In the genomic region with DNA sequence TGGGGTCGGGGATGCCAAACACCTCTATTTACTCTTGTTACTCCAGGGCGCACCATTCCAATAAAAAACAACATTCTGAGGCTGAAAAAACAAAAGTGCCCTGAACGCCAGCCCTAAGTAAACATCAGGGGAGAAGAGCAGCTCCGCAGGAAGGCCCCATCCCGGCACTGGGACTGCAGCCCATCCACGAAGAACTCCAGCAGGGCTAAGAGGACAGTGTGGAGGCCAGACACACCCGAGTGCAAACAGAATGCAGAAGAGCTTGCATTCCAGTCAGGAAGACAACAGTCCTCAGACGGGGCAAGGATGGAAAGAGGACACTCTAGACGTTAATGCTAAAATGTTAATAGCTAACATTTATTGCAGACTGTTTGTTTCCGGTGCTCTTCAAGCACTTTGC, we compare ENCODE assay signal across 11 cellular contexts. TPM values are rescaled to one million over a fixed set of nuclear protein-coding genes. Genes with fewer than 3 reads are reported as not detected.
A peak's percentile ranks its signal among the peaks of the same experiment; 100 is the strongest.
DNase-seq lines count a peak whose midpoint lies in the region; ATAC-seq and TF ChIP-seq lines count a peak whose summit lies in the region.
"Had no signal": no experiment of that assay in that cellular context is flagged by ENCODE, and none has a peak within 500 bp of the region (broad histone marks: within the 10 kb centered on the region; RNA-seq: fewer than 3 reads in every experiment).

No MANE protein-coding gene starts in this region.

- H3K4me1 ChIP-seq in IMR-90 (ENCODE audit: control insufficient read depth, insufficient read depth, low read length): peaks cover 2% of the 10 kb centered on the region; the same call in 1 of the 2 replicates
- peaks cover 2 to 18% (median 7%) of the 10 kb centered on the region in 5 donors for H3K4me1 ChIP-seq in subcutaneous abdominal adipose tissue (ENCODE audit: control insufficient read depth in 5 of 5, insufficient read depth in 5 of 5, low read length in 5 of 5)
- H3K4me1 ChIP-seq: Peyer's patch had no signal

- H3K56ac ChIP-seq in IMR-90 (ENCODE audit: extremely low read depth, insufficient read depth, low read length): no peak overlapping the region

- no peaks in the 10 kb centered on the region for H3K36me3 ChIP-seq in IMR-90 (ENCODE audit: control insufficient read depth, insufficient read depth, low read length)
- H3K36me3 ChIP-seq in subcutaneous abdominal adipose tissue (ENCODE audit: control insufficient read depth in 5 of 5, insufficient read depth in 5 of 5, low read length in 5 of 5): no peaks in the 10 kb centered on the region
- H3K36me3 ChIP-seq: Peyer's patch had no signal

- dilution Hi-C loops in IMR-90 (cut with HindIII; ENCODE audit: low sequenced_read_pairs, unreplicated experiment): no loop called here

- H4K20me1 ChIP-seq in IMR-90 (ENCODE audit: insufficient read depth, low read length): no peaks in the 10 kb centered on the region

- H2AFZ ChIP-seq in IMR-90 (replicated peaks; ENCODE audit: low read length, poor library complexity): peak overlapping the region; percentile 70

- in situ Hi-C loops in IMR-90 (cut with MboI; ENCODE audit: low sequenced_read_pairs): loop anchor here (10.0 kb wide), 2 partner anchors 48 to 62 kb away; a partner anchor contains a TSS

- H3K4me3 ChIP-seq in IMR-90 (ENCODE audit: insufficient read depth, low read depth, low read length) (no peak overlapping the region), subcutaneous abdominal adipose tissue (ENCODE audit: low read depth in 1 of 5, low read length in 5 of 5) (peak overlapping the region; percentile 13 to 64 (median 43))

- no peaks in the 10 kb centered on the region for H3K9me3 ChIP-seq in IMR-90 (ENCODE audit: control insufficient read depth, insufficient read depth, low read length)
- no peaks in the 10 kb centered on the region for H3K9me3 ChIP-seq in subcutaneous abdominal adipose tissue (ENCODE audit: control insufficient read depth in 5 of 5, low read length in 5 of 5)
- H3K9me3 ChIP-seq: Peyer's patch had no signal

- CTCF ChIA-PET in IMR-90 (lab: Yijun Ruan, JAX): no interaction called here

- peak overlapping the region; percentile 32; the same call in 1 of the 2 replicates for H3K4ac ChIP-seq in IMR-90 (ENCODE audit: low read depth, low read length)

- H3K4me2 ChIP-seq in IMR-90 (ENCODE audit: low read depth, low read length): no peak overlapping the region

- ATAC-seq in IMR-90 (ENCODE audit: low read depth): no peak

- no peak overlapping the region for H2AK9ac ChIP-seq in IMR-90 (replicated peaks; ENCODE audit: low read depth, low read length, poor library complexity)

- no peak overlapping the region for H2BK120ac ChIP-seq in IMR-90 (ENCODE audit: low read depth, low read length)

- H4K5ac ChIP-seq in IMR-90 (ENCODE audit: low read depth, low read length): no peak overlapping the region

- BruUV-seq in IMR-90 (replicated peaks; lab: Mats Ljungman, UMichigan): no TSS peak

- H3K18ac ChIP-seq in IMR-90 (ENCODE audit: low read depth, low read length): no peak overlapping the region

- H3K23ac ChIP-seq in IMR-90 (ENCODE audit: low read depth, low read length): peak overlapping the region; percentile 78

- POLR2A ChIA-PET in IMR-90 (lab: Charles Lee; ENCODE audit: unreplicated experiment): no interaction called here

- H2BK20ac ChIP-seq in IMR-90 (ENCODE audit: low read depth, low read length): no peak overlapping the region

- H3K79me1 ChIP-seq in IMR-90 (ENCODE audit: low read depth in 1 of 2, low read length in 2 of 2): no peaks in the 10 kb centered on the region

- H4K91ac ChIP-seq in IMR-90 (ENCODE audit: insufficient read depth, low read depth, low read length): no peak overlapping the region

- TF ChIP-seq CTCF in IMR-90 (conservative IDR thresholded peaks at IDR 0.05; ENCODE audit: low read depth, low read length): no peak

- H3K27me3 ChIP-seq in IMR-90 (ENCODE audit: control insufficient read depth, insufficient read depth, low read length): no peaks in the 10 kb centered on the region; the same call in 1 of the 2 replicates
- no peaks in the 10 kb centered on the region for H3K27me3 ChIP-seq in subcutaneous abdominal adipose tissue (ENCODE audit: control insufficient read depth in 5 of 5, insufficient read depth in 4 of 5, low read length in 5 of 5)
- H3K27me3 ChIP-seq: Peyer's patch had no signal

- intact Hi-C loops in IMR-90 (cut with micrococcal nuclease): no loop called here

- H2BK15ac ChIP-seq in IMR-90 (ENCODE audit: low read depth, low read length): no peak overlapping the region

- no peak overlapping the region for H3K14ac ChIP-seq in IMR-90 (replicated peaks; ENCODE audit: low read depth, low read length)

- DNase-seq in IMR-90 (no peak), left kidney (ENCODE audit: low read depth, low spot score) (peak; percentile 39), NCI-H2227 (lab: John Stamatoyannopoulos, UW; ENCODE audit: unreplicated experiment) (no peak)
- no peak for DNase-seq in activated effector memory CD4-positive, alpha-beta T cell treated with anti-CD3 and anti-CD28 coated beads, Interleukin-2, amount 50 U/mL, for 16 hours
- no peak for DNase-seq in activated T-cell treated with anti-CD3 and anti-CD28 coated beads, Interleukin-2, amount 50 U/mL, for 1 hour
- DNase-seq: DND-41, naive B cell had no signal

- peak overlapping the region in 1 of 2 experiments; percentile 48; a peak in 1 of 4 replicates for H4K8ac ChIP-seq in IMR-90 (ENCODE audit: low read depth in 2 of 2, low read length in 2 of 2)

- H3K9ac ChIP-seq in IMR-90 (ENCODE audit: low read depth, low read length) (no peak overlapping the region), subcutaneous abdominal adipose tissue (ENCODE audit: low read length in 5 of 5) (peak overlapping the region in 1 of 5 donors; percentile 54)

- no peak overlapping the region for H2BK5ac ChIP-seq in IMR-90 (ENCODE audit: low read depth, low read length, poor library complexity, severe bottlenecking)

- WGBS in IMR-90 (ENCODE audit: extremely low coverage in 2 of 2, insufficient read length in 1 of 2), 2 experiments: 38% methylated on average over 6 of the region's 10 CpGs; no CpG with 5 or more reads in 1 of the 2 experiments

- no peak for TF ChIP-seq RAD21 in IMR-90 (IDR thresholded peaks at IDR 0.05; ENCODE audit: low read length)

- TF ChIP-seq POLR2A in IMR-90 (IDR thresholded peaks at IDR 0.05; ENCODE audit: low read depth, low read length): no peak

- H3K27ac ChIP-seq in IMR-90 (ENCODE audit: insufficient read depth, low read length): no peak overlapping the region
- peak overlapping the region; percentile 89 for H3K27ac ChIP-seq in angular gyrus (ENCODE audit: low read depth, low read length)
- H3K27ac ChIP-seq in subcutaneous abdominal adipose tissue (ENCODE audit: low read depth, low read length): no peak overlapping the region
- H3K27ac ChIP-seq: Peyer's patch had no signal

- H2AK5ac ChIP-seq in IMR-90 (ENCODE audit: low read depth, low read length): no peak overlapping the region

- peaks cover 5% of the 10 kb centered on the region for H3K9me1 ChIP-seq in IMR-90 (ENCODE audit: insufficient read depth, low read length)

TF ChIP-seq in IMR-90, 13 proteins besides CTCF, POLR2A, EP300 and RAD21:
- TF ChIP-seq RCOR1 (IDR thresholded peaks at IDR 0.05; ENCODE audit: insufficient replicate concordance, low read length) (no peak), BHLHE40 (IDR thresholded peaks at IDR 0.05; ENCODE audit: low read depth, low read length) (no peak), RFX5 (IDR thresholded peaks at IDR 0.05; ENCODE audit: low read depth, low read length) (no peak), MXI1 (IDR thresholded peaks at IDR 0.05; ENCODE audit: borderline replicate concordance, low read depth, low read length) (no peak), CEBPB (IDR thresholded peaks at IDR 0.05; ENCODE audit: low read depth, low read length) (no peak), SMC3 (IDR thresholded peaks at IDR 0.05; ENCODE audit: low read depth, low read length) (no peak), MAZ (IDR thresholded peaks at IDR 0.05; ENCODE audit: borderline replicate concordance, low read depth, low read length) (no peak), CHD1 (IDR thresholded peaks at IDR 0.05; ENCODE audit: low read depth, low read length) (no peak), MAFK (IDR thresholded peaks at IDR 0.05; ENCODE audit: low read depth, low read length) (no peak)
- TF ChIP-seq, protein P1, sequence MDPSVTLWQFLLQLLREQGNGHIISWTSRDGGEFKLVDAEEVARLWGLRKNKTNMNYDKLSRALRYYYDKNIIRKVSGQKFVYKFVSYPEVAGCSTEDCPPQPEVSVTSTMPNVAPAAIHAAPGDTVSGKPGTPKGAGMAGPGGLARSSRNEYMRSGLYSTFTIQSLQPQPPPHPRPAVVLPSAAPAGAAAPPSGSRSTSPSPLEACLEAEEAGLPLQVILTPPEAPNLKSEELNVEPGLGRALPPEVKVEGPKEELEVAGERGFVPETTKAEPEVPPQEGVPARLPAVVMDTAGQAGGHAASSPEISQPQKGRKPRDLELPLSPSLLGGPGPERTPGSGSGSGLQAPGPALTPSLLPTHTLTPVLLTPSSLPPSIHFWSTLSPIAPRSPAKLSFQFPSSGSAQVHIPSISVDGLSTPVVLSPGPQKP (IDR thresholded peaks at IDR 0.05; ENCODE audit: borderline replicate concordance, low read depth, low read length): no peak
- TF ChIP-seq, protein P2, sequence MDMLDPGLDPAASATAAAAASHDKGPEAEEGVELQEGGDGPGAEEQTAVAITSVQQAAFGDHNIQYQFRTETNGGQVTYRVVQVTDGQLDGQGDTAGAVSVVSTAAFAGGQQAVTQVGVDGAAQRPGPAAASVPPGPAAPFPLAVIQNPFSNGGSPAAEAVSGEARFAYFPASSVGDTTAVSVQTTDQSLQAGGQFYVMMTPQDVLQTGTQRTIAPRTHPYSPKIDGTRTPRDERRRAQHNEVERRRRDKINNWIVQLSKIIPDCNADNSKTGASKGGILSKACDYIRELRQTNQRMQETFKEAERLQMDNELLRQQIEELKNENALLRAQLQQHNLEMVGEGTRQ (IDR thresholded peaks at IDR 0.05; ENCODE audit: low read depth, low read length): no peak

RNA-seq across cellular contexts. Expression of a gene that starts 33.0 kb away (rescaled TPM):
- total RNA-seq in IMR-90 (2012; rRNA removed): not detected in 2 replicates
- not detected in 2 replicates for polyA plus RNA-seq in IMR-90 (2012; rRNA removed)
- not detected in 2 replicates for polyA plus RNA-seq in IMR-90 (2012; cell fraction: cytosol; rRNA removed)
- polyA plus RNA-seq in IMR-90 (2012; cell fraction: nucleus; rRNA removed; ENCODE audit: low replicate concordance): not detected in 2 replicates
- total RNA-seq: cerebellum, Peyer's patch had no signal
